ENCODE assay signal across 11 cellular contexts in genomic region chr22:32991353-32992115, GRCh38.
DNase-seq lines count a peak whose midpoint lies in the region; ATAC-seq and TF ChIP-seq lines count a peak whose summit lies in the region.
"Had no signal": no experiment of that assay in that cellular context is flagged by ENCODE, and none has a peak within 500 bp of the region (broad histone marks: within the 10 kb centered on the region; RNA-seq: fewer than 3 reads in every experiment).

No MANE protein-coding gene starts in this region.

- H3K4me1 Mint-ChIP-seq in WTC11, result peaks cover 20% of the 10 kb centered on the region

- H3K27ac Mint-ChIP-seq in WTC11, result 0 out of 2 replicates have a peak overlapping the region, but pooled peaks have one; percentile 62

- H3K4me1 ChIP-seq in upper lobe of right lung, result peaks cover 8% of the 10 kb centered on the region
- H3K4me1 ChIP-seq: right lobe of liver had no signal

- TF ChIP-seq CTCF in WTC11 (IDR thresholded peaks at IDR 0.05) (no peak), upper lobe of right lung (IDR thresholded peaks at IDR 0.05) (no peak)

- POLR2A ChIA-PET in WTC11 (lab: Charles Lee), result no interaction called here

- no peak overlapping the region for H3K4me3 Mint-ChIP-seq in WTC11

- no peaks in the 10 kb centered on the region for H3K36me3 Mint-ChIP-seq in WTC11

- H3K4me3 ChIP-seq in upper lobe of right lung, result no peak overlapping the region
- H3K4me3 ChIP-seq: right lobe of liver had no signal

- no peaks in the 10 kb centered on the region for H3K9me3 ChIP-seq in upper lobe of right lung
- H3K9me3 ChIP-seq: right lobe of liver had no signal

- no peaks in the 10 kb centered on the region for H3K27me3 ChIP-seq in upper lobe of right lung
- H3K27me3 ChIP-seq: right lobe of liver had no signal

- intact Hi-C loops in left ventricle myocardium superior (cut with micrococcal nuclease), result no loop called here
- intact Hi-C loops in upper lobe of right lung (cut with DNase I), result loop anchor here (10.0 kb wide), 1 partner anchor 467 kb away; no protein-coding TSS in a partner anchor

- H3K9me3 Mint-ChIP-seq in WTC11, result no peaks in the 10 kb centered on the region

- DNase-seq in NCI-H1436 (lab: John Stamatoyannopoulos, UW) (peak; percentile 82), WTC11 (ENCODE audit: low spot score) (no peak), left ventricle myocardium superior (peak; percentile 75), upper lobe of right lung (peak; percentile 76), MV-4-11 (lab: John Stamatoyannopoulos, UW) (no peak)
- DNase-seq: activated CD4-positive, alpha-beta T cell treated with anti-CD3 and anti-CD28 coated beads for 48 hours; activated gamma-delta T cell; DMS79; right lobe of liver had no signal

- H3K27me3 Mint-ChIP-seq in WTC11 (ENCODE audit: low read depth), result no peaks in the 10 kb centered on the region

- no peak for ATAC-seq in WTC11
- ATAC-seq in left ventricle myocardium superior, result peak; percentile 63
- ATAC-seq in upper lobe of right lung, result peak; percentile 44
- no peak for ATAC-seq in HG02571 (IDR thresholded peaks at IDR 0.05; ENCODE audit: unreplicated experiment)
- no peak for ATAC-seq in HG03039 (IDR thresholded peaks at IDR 0.05; ENCODE audit: unreplicated experiment)
- ATAC-seq: right lobe of liver had no signal

- H3K27ac ChIP-seq in upper lobe of right lung, result no peak overlapping the region
- H3K27ac ChIP-seq: right lobe of liver had no signal

- CTCF ChIA-PET in WTC11 (lab: Charles Lee), result interaction anchor here (0.6 to 1.1 kb wide), 2 partner anchors 9 to 67 kb away, joined by 3 to 7 read pairs; no protein-coding TSS in a partner anchor

- H3K36me3 ChIP-seq in upper lobe of right lung, result no peaks in the 10 kb centered on the region
- H3K36me3 ChIP-seq: right lobe of liver had no signal

TF ChIP-seq in WTC11, 78 proteins besides CTCF, POLR2A, EP300 and RAD21:
- TF ChIP-seq TEAD1 (CRISPR knock-in tag; IDR thresholded peaks at IDR 0.05) (no peak), HMGA2 (CRISPR knock-in tag; IDR thresholded peaks at IDR 0.05) (0 out of 2 replicates have a peak, but pooled peaks have one; percentile 14)
TF ChIP-seq in WTC11: peak in this region for 1.

Comparison
In these comparisons a context has a peak if more than half of its experiments do, and no peak if none do; other contexts are left out.
1. DNase-seq: peak in NCI-H1436 (single experiment), left ventricle myocardium superior (single experiment) and upper lobe of right lung (single experiment); none in WTC11 (single experiment) and MV-4-11 (single experiment).
2. ATAC-seq: peak in left ventricle myocardium superior (single experiment) and upper lobe of right lung (single experiment); none in WTC11 (single experiment), HG02571 (single experiment) and HG03039 (single experiment).